ENCODE assay signal across 8 cellular contexts in genomic region chr15:42548258-42549051, GRCh38. TPM values are rescaled to one million over a fixed set of nuclear protein-coding genes. Genes with fewer than 3 reads are reported as not detected.
DNase-seq lines count a peak whose midpoint lies in the region; ATAC-seq, FAIRE-seq and TF ChIP-seq lines count a peak whose summit lies in the region.

TSS of gene HAUS2 (plus strand) at chr15:42548838. CDS start at chr15:42548873, 35 bp downstream.
TSS of gene LRRC57 (minus strand) at chr15:42548793. CDS start at chr15:42548434, 359 bp downstream.

- peak within 1 kb of the TSS; percentile 92 for H3K4me3 Mint-ChIP-seq in T-helper 2 cell treated with Interferon-gamma antibody and Interleukin-4, amounts not matched to agents 5 μg/mL and 100 μg/mL, for 36 hours
- H3K4me3 Mint-ChIP-seq in astrocyte (ENCODE audit: unreplicated experiment) = peak within 1 kb of the TSS; percentile 93

- DNase-seq in GM13977 (ENCODE audit: low spot score) = peak; percentile 92
- DNase-seq in NCI-H1436 treated with DMSO at 0.1 percent for 48 hours (lab: John Stamatoyannopoulos, UW) = peak; percentile 33
- DNase-seq in T-helper 2 cell treated with Interferon-gamma antibody and Interleukin-4, amounts not matched to agents 5 μg/mL and 100 μg/mL, for 36 hours (ENCODE audit: low spot score) = peak; percentile 89
- peak; percentile 68 for DNase-seq in astrocyte (ENCODE audit: low read depth)
- DNase-seq in hepatic stellate cell (ENCODE audit: low spot score) = peak; percentile 90
- peak; percentile 90 to 97 for DNase-seq in vagina (ENCODE audit: extremely low spot score in 2 of 2)

- H3K79me2 ChIP-seq in astrocyte (ENCODE audit: insufficient read depth, low read length) = peaks cover 68% of the 10 kb centered on the region

- H3K36me3 ChIP-seq in astrocyte (ENCODE audit: insufficient read depth, low read length) = peaks cover 4% of the 10 kb centered on the region
- peaks cover 9% of the 10 kb centered on the region for H3K36me3 ChIP-seq in rectal smooth muscle tissue (ENCODE audit: control insufficient read depth, insufficient read depth, low read length)
- peaks cover 0 to 22% of the 10 kb centered on the region in 2 donors for H3K36me3 ChIP-seq in vagina

- peaks cover 6% of the 10 kb centered on the region for H4K20me1 ChIP-seq in astrocyte (ENCODE audit: insufficient read depth, low read length)

- H3K27ac ChIP-seq in astrocyte (ENCODE audit: low read depth, low read length) (peak within 1 kb of the TSS; percentile 86), rectal smooth muscle tissue (ENCODE audit: low read depth, low read length) (peak within 1 kb of the TSS; percentile 96), vagina (peak within 1 kb of the TSS; percentile 95)

- H3K27ac Mint-ChIP-seq in T-helper 2 cell treated with Interferon-gamma antibody and Interleukin-4, amounts not matched to agents 5 μg/mL and 100 μg/mL, for 36 hours = peak within 1 kb of the TSS; percentile 96
- H3K27ac Mint-ChIP-seq in astrocyte (ENCODE audit: unreplicated experiment) = peak within 1 kb of the TSS; percentile 75

- peak within 1 kb of the TSS; percentile 95 for H3K9ac ChIP-seq in astrocyte (ENCODE audit: low read length)
- H3K9ac ChIP-seq in rectal smooth muscle tissue (ENCODE audit: low read length) = peak within 1 kb of the TSS; percentile 90

- intact Hi-C loops in vagina (cut with DNase I) = no loop called here

- H3K4me2 ChIP-seq in astrocyte (ENCODE audit: low read length) = peak within 1 kb of the TSS; percentile 90

- H3K9me3 ChIP-seq in astrocyte (ENCODE audit: insufficient read depth, low read depth, low read length) (no peaks in the 10 kb centered on the region), vagina (no peaks in the 10 kb centered on the region)

- peaks cover 29% of the 10 kb centered on the region for H3K36me3 Mint-ChIP-seq in T-helper 2 cell treated with Interferon-gamma antibody and Interleukin-4, amounts not matched to agents 5 μg/mL and 100 μg/mL, for 36 hours (ENCODE audit: low read depth)
- H3K36me3 Mint-ChIP-seq in astrocyte (ENCODE audit: low read depth, unreplicated experiment) = no peaks in the 10 kb centered on the region

- FAIRE-seq in astrocyte (lab: Jason Lieb, UNC) = no peak

- H2AFZ ChIP-seq in astrocyte (ENCODE audit: low read depth, low read length) = peak within 1 kb of the TSS; percentile 96

- in situ Hi-C loops in GM13977 (cut with MboI; ENCODE audit: low pct_unique_long_range_greater_than_20kb, low sequenced_read_pairs, unreplicated experiment) = no loop called here

- H3K4me1 Mint-ChIP-seq in T-helper 2 cell treated with Interferon-gamma antibody and Interleukin-4, amounts not matched to agents 5 μg/mL and 100 μg/mL, for 36 hours (ENCODE audit: low read depth) = peaks cover 47% of the 10 kb centered on the region
- peaks cover 17% of the 10 kb centered on the region for H3K4me1 Mint-ChIP-seq in astrocyte (ENCODE audit: low read depth, unreplicated experiment)

- no peaks in the 10 kb centered on the region for H3K27me3 ChIP-seq in astrocyte (ENCODE audit: insufficient read depth, low read length)
- H3K27me3 ChIP-seq in rectal smooth muscle tissue (ENCODE audit: control insufficient read depth, insufficient read depth, low read length) = no peaks in the 10 kb centered on the region
- H3K27me3 ChIP-seq in vagina = no peaks in the 10 kb centered on the region

- TF ChIP-seq POLR2A in vagina (IDR thresholded peaks at IDR 0.05) = peak in 1 of 2 donors; percentile 83

- TF ChIP-seq CTCF in GM13977 (IDR thresholded peaks at IDR 0.05; ENCODE audit: extremely low read depth, insufficient read depth, missing control alignments) = no peak
- TF ChIP-seq CTCF in astrocyte (IDR thresholded peaks at IDR 0.05; ENCODE audit: insufficient read depth, low read depth, low read length) = no peak
- TF ChIP-seq CTCF in vagina (IDR thresholded peaks at IDR 0.05) = no peak

- H3K4me3 ChIP-seq in astrocyte (ENCODE audit: insufficient read depth, low read depth, low read length) (peak within 1 kb of the TSS; percentile 94), rectal smooth muscle tissue (ENCODE audit: low read length) (peak within 1 kb of the TSS; percentile 94), vagina (peak within 1 kb of the TSS; percentile 65 to 83)

- H3K27me3 Mint-ChIP-seq in T-helper 2 cell treated with Interferon-gamma antibody and Interleukin-4, amounts not matched to agents 5 μg/mL and 100 μg/mL, for 36 hours (ENCODE audit: low read depth) = no peaks in the 10 kb centered on the region
- no peaks in the 10 kb centered on the region for H3K27me3 Mint-ChIP-seq in astrocyte (ENCODE audit: low read depth, unreplicated experiment)

- H3K4me1 ChIP-seq in astrocyte (ENCODE audit: insufficient read depth, low read length) (peaks cover 8% of the 10 kb centered on the region), rectal smooth muscle tissue (ENCODE audit: control insufficient read depth, insufficient read depth, low read length) (peaks cover 12% of the 10 kb centered on the region), vagina (peaks cover 33% of the 10 kb centered on the region)

- no peaks in the 10 kb centered on the region for H3K9me3 Mint-ChIP-seq in T-helper 2 cell treated with Interferon-gamma antibody and Interleukin-4, amounts not matched to agents 5 μg/mL and 100 μg/mL, for 36 hours
- no peaks in the 10 kb centered on the region for H3K9me3 Mint-ChIP-seq in astrocyte (ENCODE audit: unreplicated experiment)

- ATAC-seq in HG02798 (IDR thresholded peaks at IDR 0.05; ENCODE audit: poor library complexity, unreplicated experiment) = peak; percentile 84

RNA-seq across cellular contexts. Expression of gene HAUS2, which starts in this region (rescaled TPM):
- total RNA-seq in astrocyte (21.7 and 24.4 TPM in 2 replicates), vagina (25.8 TPM)

RNA-seq across cellular contexts. Expression of gene LRRC57, which starts in this region (rescaled TPM):
- total RNA-seq in astrocyte (27.6 and 28.8 TPM in 2 replicates), vagina (25.3 TPM)

Comparison
In these comparisons a context has a peak if more than half of its experiments do, and no peak if none do; other contexts are left out.
1. Peak in every context shown above with its lines: DNase-seq, ATAC-seq, H3K4me3 ChIP-seq and H3K27ac ChIP-seq.
2. DNase-seq: peak in every context shown above with its lines; median percentile 94 in vagina; 92 in GM13977; 90 in hepatic stellate cell; 89 in T-helper 2 cell treated with Interferon-gamma antibody and Interleukin-4, amounts not matched to agents 5 μg/mL and 100 μg/mL, for 36 hours; 68 in astrocyte; 33 in NCI-H1436 treated with DMSO at 0.1 percent for 48 hours.